In genomic region chr5:38926121-38926520, GRCh38 we compare ENCODE assay signal across 25 cellular contexts.
DNase-seq lines count a peak whose midpoint lies in the region; ATAC-seq, FAIRE-seq and TF ChIP-seq lines count a peak whose summit lies in the region.
"Had no signal": no experiment of that assay in that cellular context is flagged by ENCODE, and none has a peak within 500 bp of the region (broad histone marks: within the 10 kb centered on the region; RNA-seq: fewer than 3 reads in every experiment).

No MANE protein-coding gene starts in this region.

- DNase-seq in HT1080 (ENCODE audit: low read depth) (peak; percentile 84), astrocyte (ENCODE audit: low read depth) (peak; percentile 58), foreskin melanocyte (peak; percentile 78), uterus (no peak), T-helper 2 cell (no peak), cerebellar nuclear complex (lab: John Stamatoyannopoulos, UW) (no peak), Caco-2 (no peak)
- DNase-seq: activated CD8-positive, alpha-beta T cell treated with anti-CD3 and anti-CD28 coated beads for 36 hours; activated T-cell treated with anti-CD3 and anti-CD28 coated beads, Interleukin-2, amount 50 U/mL, for 72 hours; effector memory CD4-positive, alpha-beta T cell; GF-D8; hypothalamus; Kasumi-1; NCI-H1417 treated with DMSO at 0.1 percent for 48 hours; NCI-H774; psoas muscle; SW 1271 had no signal

- peaks cover 44% of the 10 kb centered on the region for H3K4me1 Mint-ChIP-seq in astrocyte (ENCODE audit: low read depth, unreplicated experiment)
- no peaks in the 10 kb centered on the region for H3K4me1 Mint-ChIP-seq in Caco-2 (ENCODE audit: low read depth, unreplicated experiment)

- intact Hi-C loops in uterus (cut with DNase I; ENCODE audit: low total_unique reads), result no loop called here
- intact Hi-C loops in Caco-2 (cut with micrococcal nuclease; ENCODE audit: unreplicated experiment), result no loop called here

- H3K27me3 Mint-ChIP-seq in astrocyte (ENCODE audit: low read depth, unreplicated experiment) (no peaks in the 10 kb centered on the region), Caco-2 (ENCODE audit: insufficient read depth, unreplicated experiment) (peaks cover 5% of the 10 kb centered on the region)

- no peak for TF ChIP-seq POLR2A in uterus (IDR thresholded peaks at IDR 0.05)

- H3K4me3 ChIP-seq in astrocyte (ENCODE audit: insufficient read depth, low read depth, low read length) (no peak overlapping the region), uterus (no peak overlapping the region), Caco-2 (ENCODE audit: low read depth, low read length) (no peak overlapping the region)
- H3K4me3 ChIP-seq: GM12878, psoas muscle, thoracic aorta had no signal

- no peak for FAIRE-seq in astrocyte (lab: Jason Lieb, UNC)
- FAIRE-seq: bronchial epithelial cell, GM12878, HTR-8/SVneo had no signal

- H3K9me3 Mint-ChIP-seq in astrocyte (ENCODE audit: unreplicated experiment) (no peaks in the 10 kb centered on the region), Caco-2 (ENCODE audit: unreplicated experiment) (no peaks in the 10 kb centered on the region)
- H3K9me3 Mint-ChIP-seq: activated CD8-positive, alpha-beta T cell treated with anti-CD3 and anti-CD28 coated beads for 36 hours; activated naive CD4-positive, alpha-beta T cell treated with anti-CD3 and anti-CD28 coated beads, Interleukin-2, amount 50 U/mL, for 72 hours; mesothelial cell of epicardium; nephron had no signal

- H3K27ac ChIP-seq in astrocyte (ENCODE audit: low read depth, low read length), result peak overlapping the region; percentile 82
- H3K27ac ChIP-seq in uterus, result peak overlapping the region; percentile 73 to 75
- H3K27ac ChIP-seq: psoas muscle had no signal

- CTCF ChIA-PET in Caco-2 (lab: Charles Lee), result no interaction called here

- no peak overlapping the region for H2AFZ ChIP-seq in astrocyte (ENCODE audit: low read depth, low read length)

- H4K20me1 ChIP-seq in astrocyte (ENCODE audit: insufficient read depth, low read length), result peaks cover 6% of the 10 kb centered on the region

- TF ChIP-seq CTCF in astrocyte (IDR thresholded peaks at IDR 0.05; ENCODE audit: insufficient read depth, low read depth, low read length) (no peak), uterus (IDR thresholded peaks at IDR 0.05) (no peak), Caco-2 (IDR thresholded peaks at IDR 0.05; ENCODE audit: insufficient read depth in 1 of 2, low read depth in 1 of 2, low read length in 1 of 2, severe bottlenecking in 1 of 2, unreplicated experiment in 1 of 2) (no peak)

- no TSS peak for BruUV-seq in Caco-2 (replicated peaks; lab: Mats Ljungman, UMichigan)

- H3K9ac ChIP-seq in astrocyte (ENCODE audit: low read length), result peak overlapping the region; percentile 72

- POLR2A ChIA-PET in Caco-2 (lab: Charles Lee), result no interaction called here

- H3K79me2 ChIP-seq in astrocyte (ENCODE audit: insufficient read depth, low read length), result no peaks in the 10 kb centered on the region

- H3K9me3 ChIP-seq in astrocyte (ENCODE audit: insufficient read depth, low read depth, low read length), result no peaks in the 10 kb centered on the region
- no peaks in the 10 kb centered on the region for H3K9me3 ChIP-seq in uterus
- H3K9me3 ChIP-seq in Caco-2, result peaks cover 11% of the 10 kb centered on the region; the same call in 1 of the 2 replicates
- H3K9me3 ChIP-seq: psoas muscle, thoracic aorta had no signal

- H3K27ac Mint-ChIP-seq in astrocyte (ENCODE audit: unreplicated experiment) (peak overlapping the region; percentile 94), Caco-2 (ENCODE audit: unreplicated experiment) (no peak overlapping the region)
- H3K27ac Mint-ChIP-seq: activated CD8-positive, alpha-beta T cell treated with anti-CD3 and anti-CD28 coated beads for 36 hours; activated naive CD4-positive, alpha-beta T cell treated with anti-CD3 and anti-CD28 coated beads, Interleukin-2, amount 50 U/mL, for 72 hours; activated T-cell treated with anti-CD3 and anti-CD28 coated beads, Interleukin-2, amount 50 U/mL, for 72 hours had no signal

- peaks cover 22% of the 10 kb centered on the region for H3K36me3 ChIP-seq in astrocyte (ENCODE audit: insufficient read depth, low read length)
- H3K36me3 ChIP-seq in uterus, result no peaks in the 10 kb centered on the region
- H3K36me3 ChIP-seq in Caco-2 (ENCODE audit: control insufficient read depth, insufficient read depth, low read length), result no peaks in the 10 kb centered on the region; the same call in 1 of the 2 replicates

- H3K27me3 ChIP-seq in astrocyte (ENCODE audit: insufficient read depth, low read length), result no peaks in the 10 kb centered on the region
- H3K27me3 ChIP-seq in uterus, result no peaks in the 10 kb centered on the region
- no peaks in the 10 kb centered on the region for H3K27me3 ChIP-seq in Caco-2 (replicated peaks; ENCODE audit: control insufficient read depth, insufficient read depth, low read length)

- H3K36me3 Mint-ChIP-seq in astrocyte (ENCODE audit: low read depth, unreplicated experiment), result peaks cover 17% of the 10 kb centered on the region
- H3K36me3 Mint-ChIP-seq in Caco-2 (ENCODE audit: insufficient read depth, unreplicated experiment), result no peaks in the 10 kb centered on the region
- H3K36me3 Mint-ChIP-seq: activated naive CD4-positive, alpha-beta T cell treated with anti-CD3 and anti-CD28 coated beads, Interleukin-2, amount 50 U/mL, for 72 hours; mesothelial cell of epicardium had no signal

- ATAC-seq in GM18517 (IDR thresholded peaks at IDR 0.05; ENCODE audit: unreplicated experiment), result no peak
- ATAC-seq: activated CD8-positive, alpha-beta T cell treated with anti-CD3 and anti-CD28 coated beads for 36 hours; activated naive CD4-positive, alpha-beta T cell treated with anti-CD3 and anti-CD28 coated beads, Interleukin-2, amount 50 U/mL, for 72 hours; activated T-cell treated with anti-CD3 and anti-CD28 coated beads, Interleukin-2, amount 50 U/mL, for 72 hours; GM12878; psoas muscle had no signal

- peak overlapping the region; percentile 61 for H3K4me2 ChIP-seq in astrocyte (ENCODE audit: low read length)

- H3K4me1 ChIP-seq in astrocyte (ENCODE audit: insufficient read depth, low read length) (peaks cover 27% of the 10 kb centered on the region), uterus (peaks cover 2 to 7% of the 10 kb centered on the region in 2 donors), Caco-2 (no peaks in the 10 kb centered on the region)
- H3K4me1 ChIP-seq: psoas muscle had no signal

- peak overlapping the region; percentile 64 for H3K4me3 Mint-ChIP-seq in astrocyte (ENCODE audit: unreplicated experiment)
- H3K4me3 Mint-ChIP-seq in Caco-2 (ENCODE audit: unreplicated experiment), result no peak overlapping the region
- H3K4me3 Mint-ChIP-seq: activated CD8-positive, alpha-beta T cell treated with anti-CD3 and anti-CD28 coated beads for 36 hours; activated T-cell treated with anti-CD3 and anti-CD28 coated beads, Interleukin-2, amount 50 U/mL, for 72 hours; mesothelial cell of epicardium; nephron had no signal

Comparison
In these comparisons a context has a peak if more than half of its experiments do, and no peak if none do; other contexts are left out.
1. DNase-seq: peak in HT1080 (single experiment), astrocyte (single experiment) and foreskin melanocyte (single experiment); none in uterus (0 of 2), T-helper 2 cell (0 of 5), cerebellar nuclear complex (0 of 2) and Caco-2 (0 of 2).